8 cellular contexts compared by ENCODE assay signal in genomic region chr13:113297370-113297871, GRCh38. TPM values are rescaled to one million over a fixed set of nuclear protein-coding genes. Genes with fewer than 3 reads are reported as not detected.
DNase-seq lines count a peak whose midpoint lies in the region; ATAC-seq and TF ChIP-seq lines count a peak whose summit lies in the region.

No MANE protein-coding gene starts in this region.

- no peak for TF ChIP-seq CTCF in RWPE2 (IDR thresholded peaks at IDR 0.05; ENCODE audit: poor library complexity, severe bottlenecking)

- H3K4me1 ChIP-seq in RWPE2 (ENCODE audit: insufficient read depth, poor library complexity, severe bottlenecking) (peaks cover 7% of the 10 kb centered on the region), adipocyte (ENCODE audit: control insufficient read depth, insufficient read depth, low read length) (peaks cover 19% of the 10 kb centered on the region)

- H3K4me3 ChIP-seq in RWPE2 (ENCODE audit: severe bottlenecking) = peak overlapping the region; percentile 86
- peak overlapping the region; percentile 88 for H3K4me3 ChIP-seq in adipocyte (ENCODE audit: low read length)

- DNase-seq in RWPE2 (ENCODE audit: low spot score) (no peak), adipocyte (ENCODE audit: low read depth) (peak; percentile 48), kidney tubule cell (ENCODE audit: low spot score) (peak; percentile 44), NCI-H2196 (lab: John Stamatoyannopoulos, UW; ENCODE audit: unreplicated experiment) (no peak)
- peak; percentile 18 to 25 (median 24) for DNase-seq in stimulated activated CD4-positive, alpha-beta T cell treated with anti-CD3 and anti-CD28 coated beads, TNF-alpha, amount 100 ng/mL, for 24 hours (ENCODE audit: low read depth in 3 of 3)

- H3K9me3 ChIP-seq in RWPE2 (ENCODE audit: severe bottlenecking) = no peaks in the 10 kb centered on the region
- H3K9me3 ChIP-seq in adipocyte (ENCODE audit: control insufficient read depth, low read length) = no peaks in the 10 kb centered on the region

- H3K27me3 ChIP-seq in RWPE2 (ENCODE audit: insufficient read depth, poor library complexity, severe bottlenecking) (no peaks in the 10 kb centered on the region), adipocyte (replicated peaks; ENCODE audit: control insufficient read depth, insufficient read depth, low read length) (no peaks in the 10 kb centered on the region)

- ATAC-seq in GM18858 (IDR thresholded peaks at IDR 0.05; ENCODE audit: unreplicated experiment) = peak; percentile 26
- peak; percentile 29 for ATAC-seq in HG02763 (IDR thresholded peaks at IDR 0.05; ENCODE audit: unreplicated experiment)
- no peak; the same call in 2 of the 3 replicates for ATAC-seq in RWPE2 (ENCODE audit: low read depth)
- ATAC-seq in esophagus mucosa = no peak

- H3K36me3 ChIP-seq in RWPE2 (ENCODE audit: low read depth) = no peaks in the 10 kb centered on the region
- H3K36me3 ChIP-seq in adipocyte (ENCODE audit: control insufficient read depth, insufficient read depth, low read length, severe bottlenecking) = no peaks in the 10 kb centered on the region

- H3K9ac ChIP-seq in adipocyte (ENCODE audit: low read length) = peak overlapping the region; percentile 96

- peak overlapping the region; percentile 45 for H3K27ac ChIP-seq in RWPE2 (ENCODE audit: poor library complexity, severe bottlenecking)

RNA-seq across cellular contexts. Expression of gene LAMP1, which starts 0.4 kb away (rescaled TPM):
- 144 TPM for total RNA-seq in esophagus mucosa

Comparison
In these comparisons a context has a peak if more than half of its experiments do, and no peak if none do; other contexts are left out.
1. ATAC-seq: peak in GM18858 (single experiment) and HG02763 (single experiment); none in RWPE2 (single experiment) and esophagus mucosa (single experiment).
2. DNase-seq: peak in adipocyte (single experiment), kidney tubule cell (single experiment) and stimulated activated CD4-positive, alpha-beta T cell treated with anti-CD3 and anti-CD28 coated beads, TNF-alpha, amount 100 ng/mL, for 24 hours (3 of 3); none in RWPE2 (single experiment) and NCI-H2196 (single experiment).